Comparison of ENCODE assay signal across 9 cellular contexts in genomic region chr11:82775736-82776346, GRCh38. TPM values are rescaled to one million over a fixed set of nuclear protein-coding genes. Genes with fewer than 3 reads are reported as not detected.
A peak's percentile ranks its signal among the peaks of the same experiment; 100 is the strongest.
DNase-seq lines count a peak whose midpoint lies in the region; ATAC-seq and TF ChIP-seq lines count a peak whose summit lies in the region.
"Had no signal": no experiment of that assay in that cellular context is flagged by ENCODE, and none has a peak within 500 bp of the region (broad histone marks: within the 10 kb centered on the region; RNA-seq: fewer than 3 reads in every experiment).

No MANE protein-coding gene starts in this region.

- H3K36me3 Mint-ChIP-seq in CD4-positive, alpha-beta T cell (ENCODE audit: low read depth): no peaks in the 10 kb centered on the region
- H3K36me3 Mint-ChIP-seq in activated T-helper 17 cell treated with anti-CD3 and anti-CD28 coated beads, Interleukin-2, amount 50 U/mL, for 72 hours (ENCODE audit: low read depth): no peaks in the 10 kb centered on the region

- POLR2A ChIA-PET in CD4-positive, alpha-beta T cell (lab: Charles Lee): no interaction called here

- intact Hi-C loops in CD4-positive, alpha-beta T cell (cut with DNase I, micrococcal nuclease): no loop called here

- H3K4me1 Mint-ChIP-seq in CD4-positive, alpha-beta T cell (ENCODE audit: low read depth): no peaks in the 10 kb centered on the region
- no peaks in the 10 kb centered on the region for H3K4me1 Mint-ChIP-seq in activated T-helper 17 cell treated with anti-CD3 and anti-CD28 coated beads, Interleukin-2, amount 50 U/mL, for 72 hours

- no peak overlapping the region for H3K27ac Mint-ChIP-seq in CD4-positive, alpha-beta T cell
- H3K27ac Mint-ChIP-seq in activated T-helper 17 cell treated with anti-CD3 and anti-CD28 coated beads, Interleukin-2, amount 50 U/mL, for 72 hours: no peak overlapping the region

- no peak overlapping the region for H3K27ac ChIP-seq in CD4-positive, alpha-beta T cell (ENCODE audit: low read depth, low read length)

- peak in 1 of 10 experiments; percentile 6 for DNase-seq in CD4-positive, alpha-beta T cell
- DNase-seq in NCI-H460 (ENCODE audit: extremely low read depth, low read depth) (peak; percentile 21), iris pigment epithelial cell (ENCODE audit: low read depth) (peak; percentile 54), NCI-H774 (lab: John Stamatoyannopoulos, UW) (no peak), epidermal melanocyte (ENCODE audit: insufficient read length, low spot score) (no peak)

- no peak overlapping the region for H3K4me3 Mint-ChIP-seq in CD4-positive, alpha-beta T cell
- no peak overlapping the region for H3K4me3 Mint-ChIP-seq in activated T-helper 17 cell treated with anti-CD3 and anti-CD28 coated beads, Interleukin-2, amount 50 U/mL, for 72 hours

- TF ChIP-seq CTCF in CD4-positive, alpha-beta T cell (IDR thresholded peaks at IDR 0.05): peak; percentile 7

- peaks cover 6% of the 10 kb centered on the region for H3K9me3 Mint-ChIP-seq in CD4-positive, alpha-beta T cell
- H3K9me3 Mint-ChIP-seq in activated T-helper 17 cell treated with anti-CD3 and anti-CD28 coated beads, Interleukin-2, amount 50 U/mL, for 72 hours: peaks cover 8% of the 10 kb centered on the region

- ATAC-seq in CD4-positive, alpha-beta T cell (ENCODE audit: poor library complexity): peak; percentile 51
- peak; percentile 100 for ATAC-seq in GM18868 (IDR thresholded peaks at IDR 0.05; ENCODE audit: unreplicated experiment)
- ATAC-seq in HG02973 (IDR thresholded peaks at IDR 0.05; ENCODE audit: unreplicated experiment): peak; percentile 99
- ATAC-seq in activated T-helper 17 cell treated with anti-CD3 and anti-CD28 coated beads, Interleukin-2, amount 50 U/mL, for 72 hours (replicated peaks): peak; percentile 45

- no peaks in the 10 kb centered on the region for H3K27me3 ChIP-seq in CD4-positive, alpha-beta T cell (ENCODE audit: control insufficient read depth, insufficient read depth, low read length)

- CTCF ChIA-PET in CD4-positive, alpha-beta T cell (lab: Charles Lee): interaction anchor here (0.8 kb wide), 1 partner anchor 25 kb away, joined by 3 read pairs; no protein-coding TSS in a partner anchor

- H3K27me3 Mint-ChIP-seq in CD4-positive, alpha-beta T cell: peaks cover 8% of the 10 kb centered on the region
- peaks cover 19% of the 10 kb centered on the region for H3K27me3 Mint-ChIP-seq in activated T-helper 17 cell treated with anti-CD3 and anti-CD28 coated beads, Interleukin-2, amount 50 U/mL, for 72 hours

- H3K9me3 ChIP-seq in CD4-positive, alpha-beta T cell (ENCODE audit: control insufficient read depth, low read length): peaks cover 5% of the 10 kb centered on the region

RNA-seq across cellular contexts. Expression of gene FAM181B, which starts 42.2 kb away (rescaled TPM):
- under 1 TPM; 0.08 to 0.11 TPM for total RNA-seq in CD4-positive, alpha-beta T cell
- total RNA-seq in NCI-H460 (2014; rRNA removed; shearing (Covaris generic)): not detected in 2 replicates
- not detected in 2 replicates for polyA plus RNA-seq in NCI-H460 (2014; cell fraction: nucleus; rRNA removed)
- total RNA-seq in activated T-helper 17 cell treated with anti-CD3 and anti-CD28 coated beads, Interleukin-2, amount 50 U/mL, for 72 hours: not detected
- total RNA-seq: T-helper 2 cell treated with Interferon-gamma antibody and Interleukin-4, amounts not matched to agents 100 ng/mL and 5 ng/mL, for 36 hours had no signal

Comparison
In these comparisons a context has a peak if more than half of its experiments do, and no peak if none do; other contexts are left out.
1. ATAC-seq: peak in every context shown above with its lines; median percentile 100 in GM18868; 99 in HG02973; 51 in CD4-positive, alpha-beta T cell; 45 in activated T-helper 17 cell treated with anti-CD3 and anti-CD28 coated beads, Interleukin-2, amount 50 U/mL, for 72 hours.
2. DNase-seq: peak in NCI-H460 (single experiment) and iris pigment epithelial cell (single experiment); none in NCI-H774 (single experiment) and epidermal melanocyte (single experiment).